ENCODE assay signal across 20 cellular contexts in the genomic region with DNA sequence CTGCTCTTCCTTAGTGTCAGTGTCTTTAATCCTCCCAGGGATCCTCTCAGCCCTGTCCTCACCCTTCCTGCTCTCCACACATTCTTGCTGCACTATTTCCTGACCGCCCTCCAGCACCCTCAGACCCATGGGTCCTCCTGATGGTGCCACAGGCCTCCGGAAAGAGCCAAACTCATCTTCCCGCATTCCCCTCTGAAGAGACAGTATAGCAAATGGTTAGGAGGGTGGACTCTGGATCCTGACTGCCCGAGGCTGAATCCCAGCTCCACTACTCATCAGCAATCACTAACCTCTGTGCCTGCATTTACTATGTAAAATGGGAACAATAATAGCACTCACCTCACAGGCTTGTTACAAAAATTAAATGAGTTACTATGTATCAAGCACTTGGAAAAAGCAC. TPM values are rescaled to one million over a fixed set of nuclear protein-coding genes. Genes with fewer than 3 reads are reported as not detected.
"Had no signal": no experiment of that assay in that cellular context is flagged by ENCODE, and none has a peak within 500 bp of the region (broad histone marks: within the 10 kb centered on the region; RNA-seq: fewer than 3 reads in every experiment).

No MANE protein-coding gene starts in this region.

- H3K27me3 Mint-ChIP-seq: activated CD8-positive, alpha-beta memory T cell treated with anti-CD3 and anti-CD28 coated beads, Interleukin-2, amount 10 ng/mL, durations not matched to agents 7 days and 5 days; effector memory CD8-positive, alpha-beta T cell; T-helper 17 cell had no signal

- H3K27ac Mint-ChIP-seq: activated CD8-positive, alpha-beta memory T cell treated with anti-CD3 and anti-CD28 coated beads, Interleukin-2, amount 10 ng/mL, durations not matched to agents 7 days and 5 days; mesothelial cell of epicardium; neural progenitor cell; WTC11 had no signal

- H3K4me1 Mint-ChIP-seq: mesothelial cell of epicardium had no signal

- H3K4me3 ChIP-seq: body of pancreas, hepatocyte, neural progenitor cell, thyroid gland, vagina had no signal

- H3K36me3 ChIP-seq: neural progenitor cell, thyroid gland, vagina had no signal

- H3K4me2 ChIP-seq: hepatocyte, neural progenitor cell had no signal

- ATAC-seq: activated CD8-positive, alpha-beta memory T cell treated with anti-CD3 and anti-CD28 coated beads, Interleukin-2, amount 10 ng/mL, durations not matched to agents 7 days and 5 days; body of pancreas; effector memory CD8-positive, alpha-beta T cell; T-helper 17 cell; WTC11 had no signal

- DNase-seq: activated CD4-positive, alpha-beta T cell treated with anti-CD3 and anti-CD28 coated beads for 48 hours; activated CD8-positive, alpha-beta memory T cell treated with anti-CD3 and anti-CD28 coated beads, Interleukin-2, amount 10 ng/mL, durations not matched to agents 7 days and 5 days; activated naive CD4-positive, alpha-beta T cell treated with Interleukin-2 at 50 U/mL for 16 hours; body of pancreas; effector memory CD8-positive, alpha-beta T cell; kidney; stimulated activated CD4-positive, alpha-beta T cell treated with anti-CD3 and anti-CD28 coated beads, Interleukin-4, amount 100 ng/mL, for 4 hours; T-helper 17 cell; thyroid gland had no signal

- H3K4me3 Mint-ChIP-seq: activated CD8-positive, alpha-beta memory T cell treated with anti-CD3 and anti-CD28 coated beads, Interleukin-2, amount 10 ng/mL, durations not matched to agents 7 days and 5 days; effector memory CD8-positive, alpha-beta T cell; mesothelial cell of epicardium; neural progenitor cell; T-helper 17 cell; WTC11 had no signal

- H3K27ac ChIP-seq: body of pancreas, hepatocyte, neural progenitor cell, parathyroid adenoma, thyroid gland, vagina had no signal

- H3K9me3 Mint-ChIP-seq: effector memory CD8-positive, alpha-beta T cell; WTC11 had no signal

- H3K9me3 ChIP-seq: body of pancreas, thyroid gland, vagina had no signal

- H3K4me1 ChIP-seq: body of pancreas, parathyroid adenoma, thyroid gland, vagina had no signal

- H2AFZ ChIP-seq: hepatocyte, neural progenitor cell, parathyroid adenoma had no signal

- H3K79me2 ChIP-seq: hepatocyte, parathyroid adenoma had no signal

- FAIRE-seq: kidney had no signal

- H3K9ac ChIP-seq: neural progenitor cell, parathyroid adenoma had no signal

- H3K27me3 ChIP-seq: body of pancreas, hepatocyte, neural progenitor cell, thyroid gland, vagina had no signal

RNA-seq across cellular contexts. Expression of a gene that starts 19.1 kb away (rescaled TPM):
- total RNA-seq: epithelial cell of proximal tubule, hepatocyte had no signal

RNA-seq across cellular contexts. Expression of a gene that starts 58.8 kb away (rescaled TPM):
- total RNA-seq: activated CD8-positive, alpha-beta memory T cell treated with anti-CD3 and anti-CD28 coated beads, Interleukin-2, amount 10 ng/mL, durations not matched to agents 7 days and 5 days; body of pancreas; epithelial cell of proximal tubule; lower leg skin; mesothelial cell of epicardium; myocyte; renal cortical epithelial cell; skeletal muscle tissue; T-helper 17 cell; vagina; WTC11 had no signal
